Comparison of ENCODE assay signal across 1 cellular context in genomic region chr6:108560463-108561308, GRCh38.
TF ChIP-seq lines count a peak whose summit lies in the region.

FOXO3 (plus strand) TSS chr6:108560917; CDS start chr6:108561209, 292 bp downstream.

TF ChIP-seq in HepG2, 621 proteins besides CTCF, POLR2A, EP300 and RAD21 (continued from another document and continues in another):
- no peak for TF ChIP-seq ZBTB26 (CRISPR knock-in tag; IDR thresholded peaks at IDR 0.05; ENCODE audit: borderline replicate concordance)
- no peak for TF ChIP-seq RBM22 (optimal IDR thresholded peaks at IDR 0.05; ENCODE audit: low read length)
- no peak for TF ChIP-seq ZFP36 (IDR thresholded peaks at IDR 0.05; ENCODE audit: borderline replicate concordance, low read depth, low read length, partially characterized antibody)
- no peak for TF ChIP-seq TBX3 (IDR thresholded peaks at IDR 0.05; ENCODE audit: borderline replicate concordance)
- TF ChIP-seq TCF7 (IDR thresholded peaks at IDR 0.05; ENCODE audit: low read depth): no peak
- TF ChIP-seq HIVEP1 (CRISPR knock-in tag; IDR thresholded peaks at IDR 0.05): no peak
- no peak for TF ChIP-seq HMG20A (CRISPR knock-in tag; IDR thresholded peaks at IDR 0.05; ENCODE audit: borderline replicate concordance)
- TF ChIP-seq IKZF4 (CRISPR knock-in tag; IDR thresholded peaks at IDR 0.05; ENCODE audit: borderline replicate concordance, low read depth, not compliant biosample characterization): no peak
- no peak for TF ChIP-seq TSC22D2 (CRISPR knock-in tag; IDR thresholded peaks at IDR 0.05; ENCODE audit: borderline replicate concordance)
- no peak for TF ChIP-seq THYN1 (CRISPR knock-in tag; IDR thresholded peaks at IDR 0.05; ENCODE audit: borderline replicate concordance, low read depth)
- no peak for TF ChIP-seq GMEB2 (CRISPR knock-in tag; IDR thresholded peaks at IDR 0.05; ENCODE audit: low read depth)
- no peak for TF ChIP-seq PRMT3 (CRISPR knock-in tag; IDR thresholded peaks at IDR 0.05; ENCODE audit: borderline replicate concordance, low read depth)
- no peak for TF ChIP-seq ZBTB49 (CRISPR knock-in tag; IDR thresholded peaks at IDR 0.05; ENCODE audit: borderline replicate concordance)
- TF ChIP-seq ZBTB37 (CRISPR knock-in tag; IDR thresholded peaks at IDR 0.05): no peak
- TF ChIP-seq CENPT (CRISPR knock-in tag; IDR thresholded peaks at IDR 0.05; ENCODE audit: low read depth): no peak
- TF ChIP-seq ZNF670 (CRISPR knock-in tag; IDR thresholded peaks at IDR 0.05; ENCODE audit: borderline replicate concordance): no peak
- peak; percentile 49; the same call in 1 of the 2 replicates for TF ChIP-seq HBP1 (CRISPR knock-in tag; IDR thresholded peaks at IDR 0.05; ENCODE audit: low read depth)
- peak; percentile 35; the same call in 1 of the 2 replicates for TF ChIP-seq ZNF639 (CRISPR knock-in tag; conservative IDR thresholded peaks at IDR 0.05)
- peak; percentile 68 for TF ChIP-seq PATZ1 (CRISPR knock-in tag; IDR thresholded peaks at IDR 0.05)
- no peak for TF ChIP-seq PRDM10 (CRISPR knock-in tag; IDR thresholded peaks at IDR 0.05; ENCODE audit: low read depth)
- no peak for TF ChIP-seq SATB2 (CRISPR knock-in tag; IDR thresholded peaks at IDR 0.05)
- TF ChIP-seq MXI1 (IDR thresholded peaks at IDR 0.05; ENCODE audit: borderline replicate concordance, low read depth, low read length): 0 out of 3 replicates have a peak, but pooled peaks have one; percentile 52
- no peak for TF ChIP-seq ONECUT2 (CRISPR knock-in tag; IDR thresholded peaks at IDR 0.05)
- peak; percentile 17; the same call in 1 of the 2 replicates for TF ChIP-seq HNF4G (IDR thresholded peaks at IDR 0.05; ENCODE audit: borderline replicate concordance, low read depth, low read length)
- TF ChIP-seq HNF4G (CRISPR knock-in tag; IDR thresholded peaks at IDR 0.05; ENCODE audit: borderline replicate concordance, low read depth): 0 out of 2 replicates have a peak, but pooled peaks have one; percentile 26
- no peak for TF ChIP-seq ARNT (IDR thresholded peaks at IDR 0.05)
- TF ChIP-seq ZNF772 (CRISPR knock-in tag; IDR thresholded peaks at IDR 0.05): peak; percentile 16; the same call in 1 of the 2 replicates
- TF ChIP-seq HNF1B (CRISPR knock-in tag; IDR thresholded peaks at IDR 0.05): no peak; the same call in 1 of the 2 replicates
- peak; percentile 27; the same call in 1 of the 2 replicates for TF ChIP-seq ZNF609 (CRISPR knock-in tag; IDR thresholded peaks at IDR 0.05; ENCODE audit: borderline replicate concordance)
- TF ChIP-seq SPEN (CRISPR knock-in tag; IDR thresholded peaks at IDR 0.05; ENCODE audit: low read depth): peak; percentile 71
